ENCODE assay signal across 9 cellular contexts in genomic region chr18:12606592-12607315, GRCh38. TPM values are rescaled to one million over a fixed set of nuclear protein-coding genes. Genes with fewer than 3 reads are reported as not detected.
DNase-seq lines count a peak whose midpoint lies in the region; ATAC-seq and TF ChIP-seq lines count a peak whose summit lies in the region.
"Had no signal": no experiment of that assay in that cellular context is flagged by ENCODE, and none has a peak within 500 bp of the region (broad histone marks: within the 10 kb centered on the region; RNA-seq: fewer than 3 reads in every experiment).

No MANE protein-coding gene starts in this region.

- no peaks in the 10 kb centered on the region for H3K36me3 ChIP-seq in OCI-LY3 (replicated peaks; ENCODE audit: low read depth, low read length)
- H3K36me3 ChIP-seq: colonic mucosa had no signal

- peaks cover 27% of the 10 kb centered on the region for H3K4me1 ChIP-seq in OCI-LY3 (ENCODE audit: low read length)
- H3K4me1 ChIP-seq: colonic mucosa had no signal

- H4K20me1 ChIP-seq in OCI-LY3 (ENCODE audit: insufficient read depth, low read length) = no peaks in the 10 kb centered on the region

- H3K9me3 Mint-ChIP-seq in osteocyte (ENCODE audit: unreplicated experiment) = no peaks in the 10 kb centered on the region

- H3K9me3 ChIP-seq in OCI-LY3 (ENCODE audit: insufficient read depth, low read length) = no peaks in the 10 kb centered on the region
- H3K9me3 ChIP-seq: colonic mucosa had no signal

- 0 out of 2 replicates have a peak overlapping the region, but pooled peaks have one; percentile 15 for H3K9ac ChIP-seq in OCI-LY3 (ENCODE audit: low read length)

- TF ChIP-seq CTCF in OCI-LY3 (IDR thresholded peaks at IDR 0.05; ENCODE audit: low read depth, low read length) (no peak), osteocyte (IDR thresholded peaks at IDR 0.05) (no peak)

- no peak overlapping the region for H2AFZ ChIP-seq in OCI-LY3 (ENCODE audit: low read depth, low read length)

- DNase-seq in DMS53 (lab: John Stamatoyannopoulos, UW) (peak; percentile 85), epithelial cell of prostate (ENCODE audit: low read depth, low spot score) (peak; percentile 64), osteocyte (ENCODE audit: extremely low spot score, unreplicated experiment) (no peak), 8988T (no peak), posterior cingulate gyrus (no peak)
- DNase-seq in effector CD8-positive, alpha-beta T cell (lab: John Stamatoyannopoulos, UW) = no peak
- DNase-seq: colonic mucosa had no signal

- H3K27ac ChIP-seq in OCI-LY3 (ENCODE audit: low read length) = peak overlapping the region; percentile 64
- peak overlapping the region; percentile 99 for H3K27ac ChIP-seq in epithelial cell of prostate
- H3K27ac ChIP-seq: colonic mucosa had no signal

- no peaks in the 10 kb centered on the region for H3K27me3 Mint-ChIP-seq in osteocyte (ENCODE audit: unreplicated experiment)

- no peaks in the 10 kb centered on the region for H3K79me2 ChIP-seq in OCI-LY3 (ENCODE audit: low read length)

- no peak for ATAC-seq in HG02981 (IDR thresholded peaks at IDR 0.05; ENCODE audit: unreplicated experiment)

- intact Hi-C loops in posterior cingulate gyrus (cut with DNase I) = no loop called here

- no peaks in the 10 kb centered on the region for H3K36me3 Mint-ChIP-seq in osteocyte (ENCODE audit: unreplicated experiment)

- H3K4me2 ChIP-seq in OCI-LY3 (ENCODE audit: low read length) = peak overlapping the region; percentile 52

- 0 out of 2 replicates have a peak overlapping the region, but pooled peaks have one; percentile 1 for H3K4me3 ChIP-seq in OCI-LY3 (ENCODE audit: low read length)
- H3K4me3 ChIP-seq: colonic mucosa had no signal

- no peaks in the 10 kb centered on the region for H3K27me3 ChIP-seq in OCI-LY3 (ENCODE audit: low read depth, low read length)
- H3K27me3 ChIP-seq: colonic mucosa had no signal

- peak overlapping the region; percentile 39 for H3K4me3 Mint-ChIP-seq in osteocyte (ENCODE audit: unreplicated experiment)

- H3K27ac Mint-ChIP-seq in osteocyte (ENCODE audit: unreplicated experiment) = peak overlapping the region; percentile 99

- peaks cover 59% of the 10 kb centered on the region for H3K4me1 Mint-ChIP-seq in osteocyte (ENCODE audit: unreplicated experiment)

RNA-seq across cellular contexts. Expression of gene SPIRE1, which starts 51.2 kb away (rescaled TPM):
- total RNA-seq in osteocyte = 47.0 and 53.6 TPM in 2 replicates

Comparison
In these comparisons a context has a peak if more than half of its experiments do, and no peak if none do; other contexts are left out.
1. DNase-seq: peak in DMS53 (single experiment) and epithelial cell of prostate (single experiment); none in osteocyte (single experiment), effector CD8-positive, alpha-beta T cell (single experiment), 8988T (single experiment) and posterior cingulate gyrus (0 of 10).